Comparison of ENCODE assay signal across 8 cellular contexts in genomic region chrX:154369453-154370299, GRCh38. TPM values are rescaled to one million over a fixed set of nuclear protein-coding genes. Genes with fewer than 3 reads are reported as not detected.
DNase-seq lines count a peak whose midpoint lies in the region; ATAC-seq and TF ChIP-seq lines count a peak whose summit lies in the region.

No MANE protein-coding gene starts in this region.

- TF ChIP-seq CTCF in WTC11 (IDR thresholded peaks at IDR 0.05) (no peak), chondrocyte (IDR thresholded peaks at IDR 0.05) (no peak)

- ATAC-seq in WTC11 (peak; percentile 38), HG02981 (IDR thresholded peaks at IDR 0.05; ENCODE audit: unreplicated experiment) (no peak), GM21390 (IDR thresholded peaks at IDR 0.05; ENCODE audit: unreplicated experiment) (no peak)

- POLR2A ChIA-PET in WTC11 (lab: Charles Lee), result interaction anchor here (0.6 to 1.5 kb wide), 10 partner anchors 8 to 120 kb away, joined by 3 to 12 read pairs (median 4); partner anchors contain the start of genes EMD, PLXNA3, RPL10 and SLC10A3

- CTCF ChIA-PET in WTC11 (lab: Charles Lee), result interaction anchor here (1.0 kb wide), 1 partner anchor 121 kb away, joined by 3 read pairs; the partner anchor contains the start of gene SLC10A3

- H3K9me3 Mint-ChIP-seq in WTC11 (no peaks in the 10 kb centered on the region), chondrocyte (ENCODE audit: low read depth) (no peaks in the 10 kb centered on the region)

- peak; percentile 82 for DNase-seq in GM03348 (ENCODE audit: low spot score)
- peak; percentile 8 for DNase-seq in NCI-H1048 (lab: John Stamatoyannopoulos, UW)
- DNase-seq in WTC11 (ENCODE audit: low spot score), result peak; percentile 79
- DNase-seq in chondrocyte (ENCODE audit: low spot score), result no peak
- DNase-seq in kidney tubule cell (ENCODE audit: low spot score), result peak; percentile 93
- peak; percentile 51 to 60 for DNase-seq in stimulated activated CD4-positive, alpha-beta T cell treated with anti-CD3 and anti-CD28 coated beads, Interleukin-1b, Interleukin-23, amount 100 ng/mL, for 4 hours (ENCODE audit: low read depth in 2 of 2)

- H3K4me1 Mint-ChIP-seq in WTC11 (peaks cover 11% of the 10 kb centered on the region), chondrocyte (ENCODE audit: low read depth) (peaks cover 28% of the 10 kb centered on the region)

- H3K36me3 Mint-ChIP-seq in WTC11, result peaks cover 24% of the 10 kb centered on the region
- H3K36me3 Mint-ChIP-seq in chondrocyte (ENCODE audit: low read depth), result peaks cover 14% of the 10 kb centered on the region

- H3K27ac Mint-ChIP-seq in WTC11, result peak overlapping the region; percentile 97
- peak overlapping the region; percentile 88 for H3K27ac Mint-ChIP-seq in chondrocyte (ENCODE audit: unreplicated experiment)

- H3K4me3 Mint-ChIP-seq in WTC11 (peak overlapping the region; percentile 92), chondrocyte (ENCODE audit: unreplicated experiment) (peak overlapping the region; percentile 87)

- peaks cover 3% of the 10 kb centered on the region; the same call in 1 of the 2 replicates for H3K27me3 Mint-ChIP-seq in WTC11 (ENCODE audit: low read depth)
- no peaks in the 10 kb centered on the region for H3K27me3 Mint-ChIP-seq in chondrocyte (ENCODE audit: low read depth)

TF ChIP-seq in WTC11, 78 proteins besides CTCF, POLR2A, EP300 and RAD21:
- TF ChIP-seq, protein P1, sequence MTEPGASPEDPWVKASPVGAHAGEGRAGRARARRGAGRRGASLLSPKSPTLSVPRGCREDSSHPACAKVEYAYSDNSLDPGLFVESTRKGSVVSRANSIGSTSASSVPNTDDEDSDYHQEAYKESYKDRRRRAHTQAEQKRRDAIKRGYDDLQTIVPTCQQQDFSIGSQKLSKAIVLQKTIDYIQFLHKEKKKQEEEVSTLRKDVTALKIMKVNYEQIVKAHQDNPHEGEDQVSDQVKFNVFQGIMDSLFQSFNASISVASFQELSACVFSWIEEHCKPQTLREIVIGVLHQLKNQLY (CRISPR knock-in tag; IDR thresholded peaks at IDR 0.05), result no peak
- peak; percentile 50; the same call in 1 of the 2 replicates for TF ChIP-seq SP1 (CRISPR knock-in tag; conservative IDR thresholded peaks at IDR 0.05)
- TF ChIP-seq SMAD4 (CRISPR knock-in tag; IDR thresholded peaks at IDR 0.05), result 0 out of 2 replicates have a peak, but pooled peaks have one; percentile 8
- no peak for TF ChIP-seq NFATC4 (CRISPR knock-in tag; IDR thresholded peaks at IDR 0.05)
- TF ChIP-seq NFE2L1 (CRISPR knock-in tag; IDR thresholded peaks at IDR 0.05), result peak; percentile 93

RNA-seq across cellular contexts. Expression of gene FLNA, which starts 4.8 kb away (rescaled TPM):
- total RNA-seq in WTC11 (2021) (914 to 1,017 TPM (median 992 TPM) in 3 replicates), chondrocyte (1,923 to 4,327 TPM (median 4,325 TPM) in 3 replicates)

RNA-seq across cellular contexts. Expression of gene EMD, which starts 9.4 kb away (rescaled TPM):
- total RNA-seq in WTC11 (2021) (69.8 to 78.3 TPM (median 72.7 TPM) in 3 replicates), chondrocyte (66.3 to 81.7 TPM (median 81.1 TPM) in 3 replicates)

RNA-seq across cellular contexts. Expression of gene RPL10, which starts 28.5 kb away (rescaled TPM):
- total RNA-seq in WTC11 (2021) (2,241 to 2,474 TPM (median 2,438 TPM) in 3 replicates), chondrocyte (1,847 to 2,160 TPM (median 2,120 TPM) in 3 replicates)

RNA-seq across cellular contexts. Expression of gene DNASE1L1, which starts 39.4 kb away (rescaled TPM):
- 16.2 to 21.6 TPM (median 21.2 TPM) in 3 replicates for total RNA-seq in WTC11 (2021)
- 39.4 to 44.5 TPM (median 40.8 TPM) in 3 replicates for total RNA-seq in chondrocyte

RNA-seq across cellular contexts. Expression of gene TAFAZZIN, which starts 41.7 kb away (rescaled TPM):
- total RNA-seq in WTC11 (2021) (43.5 to 48.6 TPM (median 44.5 TPM) in 3 replicates), chondrocyte (33.4 to 39.1 TPM (median 38.7 TPM) in 3 replicates)
